8 cellular contexts compared by ENCODE assay signal in genomic region chr3:8324727-8325126, GRCh38.
DNase-seq lines count a peak whose midpoint lies in the region; ATAC-seq and TF ChIP-seq lines count a peak whose summit lies in the region.

No MANE protein-coding gene starts in this region.

- TF ChIP-seq CTCF in DND-41 (IDR thresholded peaks at IDR 0.05; ENCODE audit: borderline replicate concordance, extremely low read depth, low read length, poor library complexity, severe bottlenecking) (peak; percentile 73), MM.1S (IDR thresholded peaks at IDR 0.05; ENCODE audit: low read length) (peak; percentile 40)

- no peaks in the 10 kb centered on the region for H3K4me1 Mint-ChIP-seq in activated CD8-positive, alpha-beta memory T cell treated with anti-CD3 and anti-CD28 coated beads, Interleukin-2, amount 10 ng/mL, durations not matched to agents 7 days and 5 days

- H3K4me1 ChIP-seq in DND-41 (ENCODE audit: insufficient read depth, low read length) (peaks cover 10% of the 10 kb centered on the region), MM.1S (ENCODE audit: low read length) (no peaks in the 10 kb centered on the region)

- H3K79me2 ChIP-seq in DND-41 (ENCODE audit: insufficient read depth, low read length) (no peaks in the 10 kb centered on the region), MM.1S (ENCODE audit: low read length) (no peaks in the 10 kb centered on the region)

- H2AFZ ChIP-seq in DND-41 (ENCODE audit: low read depth, low read length) (peak overlapping the region; percentile 43; the same call in 1 of the 2 replicates), MM.1S (ENCODE audit: low read length) (no peak overlapping the region)

- no peaks in the 10 kb centered on the region for H3K9me2 ChIP-seq in MM.1S (replicated peaks; ENCODE audit: insufficient read depth, low read length)

- H3F3A ChIP-seq in MM.1S (ENCODE audit: insufficient read depth, low read length) = no peaks in the 10 kb centered on the region

- CTCF ChIA-PET in activated CD8-positive, alpha-beta memory T cell treated with anti-CD3 and anti-CD28 coated beads, Interleukin-2, amount 10 ng/mL, durations not matched to agents 7 days and 5 days (lab: Charles Lee) = interaction anchor here (1.1 to 6.0 kb wide), 3 partner anchors 32 to 91 kb away, joined by 4 to 67 read pairs (median 4); no protein-coding TSS in a partner anchor

- H3K27ac Mint-ChIP-seq in activated CD8-positive, alpha-beta memory T cell treated with anti-CD3 and anti-CD28 coated beads, Interleukin-2, amount 10 ng/mL, durations not matched to agents 7 days and 5 days = no peak overlapping the region

- peak; percentile 94 for ATAC-seq in DND-41 (ENCODE audit: insufficient read depth, low read depth)
- ATAC-seq in GM21423 (IDR thresholded peaks at IDR 0.05; ENCODE audit: unreplicated experiment) = peak; percentile 79
- peak; percentile 69 for ATAC-seq in activated CD8-positive, alpha-beta memory T cell treated with anti-CD3 and anti-CD28 coated beads, Interleukin-2, amount 10 ng/mL, durations not matched to agents 7 days and 5 days

- H3K4me3 ChIP-seq in DND-41 (ENCODE audit: low read depth in 1 of 2, low read length in 2 of 2) = no peak overlapping the region
- no peak overlapping the region for H3K4me3 ChIP-seq in MM.1S (ENCODE audit: low read length)

- H3K4me3 Mint-ChIP-seq in activated CD8-positive, alpha-beta memory T cell treated with anti-CD3 and anti-CD28 coated beads, Interleukin-2, amount 10 ng/mL, durations not matched to agents 7 days and 5 days = no peak overlapping the region

- no peaks in the 10 kb centered on the region for H3K36me3 Mint-ChIP-seq in activated CD8-positive, alpha-beta memory T cell treated with anti-CD3 and anti-CD28 coated beads, Interleukin-2, amount 10 ng/mL, durations not matched to agents 7 days and 5 days

- H4K20me1 ChIP-seq in DND-41 (ENCODE audit: insufficient read depth, low read length) = no peaks in the 10 kb centered on the region
- H4K20me1 ChIP-seq in MM.1S (ENCODE audit: insufficient read depth, low read length) = no peaks in the 10 kb centered on the region

- no peak overlapping the region for H3K4me2 ChIP-seq in DND-41 (ENCODE audit: insufficient read depth, low read length)
- no peak overlapping the region for H3K4me2 ChIP-seq in MM.1S (ENCODE audit: low read depth, low read length)

- H3K27ac ChIP-seq in DND-41 (ENCODE audit: low read length) (peak overlapping the region; percentile 49; the same call in 1 of the 2 replicates), MM.1S (ENCODE audit: low read length) (no peak overlapping the region)

- no peaks in the 10 kb centered on the region for H3K9me3 Mint-ChIP-seq in activated CD8-positive, alpha-beta memory T cell treated with anti-CD3 and anti-CD28 coated beads, Interleukin-2, amount 10 ng/mL, durations not matched to agents 7 days and 5 days (ENCODE audit: low read depth)

- DNase-seq in DND-41 = peak; percentile 59
- DNase-seq in MM.1S = peak; percentile 41
- peak; percentile 50 for DNase-seq in activated CD8-positive, alpha-beta memory T cell treated with anti-CD3 and anti-CD28 coated beads, Interleukin-2, amount 10 ng/mL, durations not matched to agents 7 days and 5 days
- DNase-seq in fibroblast of peridontal ligament (ENCODE audit: extremely low read depth) = peak; percentile 23
- peak; percentile 58 for DNase-seq in pons (ENCODE audit: low spot score)
- DNase-seq in NCI-H524 treated with DMSO at 0.1 percent for 48 hours (lab: John Stamatoyannopoulos, UW) = no peak
- DNase-seq in NCI-H146 (lab: John Stamatoyannopoulos, UW) = no peak

- peaks cover 3% of the 10 kb centered on the region for H3K27me3 Mint-ChIP-seq in activated CD8-positive, alpha-beta memory T cell treated with anti-CD3 and anti-CD28 coated beads, Interleukin-2, amount 10 ng/mL, durations not matched to agents 7 days and 5 days

- peaks cover 4% of the 10 kb centered on the region for H3K9me3 ChIP-seq in DND-41 (ENCODE audit: insufficient read depth, low read length, severe bottlenecking)
- no peaks in the 10 kb centered on the region for H3K9me3 ChIP-seq in MM.1S (replicated peaks; ENCODE audit: insufficient read depth, low read length)

- H3K27me3 ChIP-seq in DND-41 (ENCODE audit: insufficient read depth, low read length, poor library complexity) (no peaks in the 10 kb centered on the region), MM.1S (replicated peaks; ENCODE audit: insufficient read depth, low read length) (no peaks in the 10 kb centered on the region)

- H3K36me3 ChIP-seq in DND-41 (ENCODE audit: insufficient read depth, low read length) = no peaks in the 10 kb centered on the region
- H3K36me3 ChIP-seq in MM.1S (replicated peaks; ENCODE audit: insufficient read depth, low read length) = no peaks in the 10 kb centered on the region

- H3K9ac ChIP-seq in DND-41 (ENCODE audit: low read depth, low read length) (no peak overlapping the region), MM.1S (ENCODE audit: low read length) (no peak overlapping the region)

Comparison
In these comparisons a context has a peak if more than half of its experiments do, and no peak if none do; other contexts are left out.
1. DNase-seq: peak in DND-41 (single experiment), MM.1S (single experiment), activated CD8-positive, alpha-beta memory T cell treated with anti-CD3 and anti-CD28 coated beads, Interleukin-2, amount 10 ng/mL, durations not matched to agents 7 days and 5 days (single experiment), fibroblast of peridontal ligament (single experiment) and pons (single experiment); none in NCI-H524 treated with DMSO at 0.1 percent for 48 hours (single experiment) and NCI-H146 (single experiment).
2. Peak in every context shown above with its lines, with median percentiles within 50 percentile points of each other: ATAC-seq.